ENCODE assay signal across 9 cellular contexts in the genomic region with DNA sequence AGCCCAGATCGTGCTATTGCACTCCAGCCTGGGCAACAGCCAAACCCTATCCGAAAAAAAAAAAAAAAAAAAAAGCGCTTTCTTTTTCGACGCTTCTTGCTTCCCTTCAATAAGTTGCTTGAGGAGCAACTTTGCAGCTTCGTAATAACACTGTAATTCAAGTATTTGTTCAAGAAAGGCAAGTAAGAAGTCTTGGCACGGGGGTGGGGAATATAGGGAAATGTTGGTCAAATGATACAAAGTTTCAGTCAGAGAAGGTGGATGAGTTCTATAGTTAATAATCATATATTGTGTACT. TPM values are rescaled to one million over a fixed set of nuclear protein-coding genes. Genes with fewer than 3 reads are reported as not detected.
A peak's percentile ranks its signal among the peaks of the same experiment; 100 is the strongest.
DNase-seq lines count a peak whose midpoint lies in the region; ATAC-seq and TF ChIP-seq lines count a peak whose summit lies in the region.
"Had no signal": no experiment of that assay in that cellular context is flagged by ENCODE, and none has a peak within 500 bp of the region (broad histone marks: within the 10 kb centered on the region; RNA-seq: fewer than 3 reads in every experiment).

No MANE protein-coding gene starts in this region.

- no peaks in the 10 kb centered on the region for H3K27me3 ChIP-seq in right atrium auricular region
- H3K27me3 ChIP-seq in brain microvascular endothelial cell (replicated peaks), result no peaks in the 10 kb centered on the region
- no peaks in the 10 kb centered on the region for H3K27me3 ChIP-seq in mesendoderm (ENCODE audit: insufficient read depth, low read length, poor library complexity)
- H3K27me3 ChIP-seq in vagina, result no peaks in the 10 kb centered on the region

- H3K9ac ChIP-seq in mesendoderm (ENCODE audit: low read length), result peak overlapping the region; percentile 90

- TF ChIP-seq CTCF in right atrium auricular region (IDR thresholded peaks at IDR 0.05) (no peak), brain microvascular endothelial cell (IDR thresholded peaks at IDR 0.05; ENCODE audit: low read depth, low read length, missing control alignments) (no peak), vagina (IDR thresholded peaks at IDR 0.05) (no peak)

- H3K9me3 ChIP-seq in right atrium auricular region (no peaks in the 10 kb centered on the region), vagina (no peaks in the 10 kb centered on the region)

- DNase-seq in right atrium auricular region (ENCODE audit: low spot score) (no peak), Right ventricle myocardium superior (no peak), brain microvascular endothelial cell (no peak), mesendoderm (no peak), vagina (ENCODE audit: extremely low spot score in 2 of 2) (no peak), KG1 (lab: John Stamatoyannopoulos, UW) (no peak)
- DNase-seq in activated effector memory CD4-positive, alpha-beta T cell treated with anti-CD3 and anti-CD28 coated beads, Interleukin-2, amount 50 U/mL, for 16 hours, result no peak

- H2BK120ac ChIP-seq in mesendoderm (ENCODE audit: low read depth, low read length), result no peak overlapping the region

- H3K4me3 ChIP-seq in right atrium auricular region, result peak overlapping the region; percentile 90 to 92
- peak overlapping the region; percentile 94 for H3K4me3 ChIP-seq in brain microvascular endothelial cell (ENCODE audit: low read depth, low read length)
- H3K4me3 ChIP-seq in mesendoderm (ENCODE audit: low read length), result peak overlapping the region; percentile 79
- H3K4me3 ChIP-seq in vagina, result peak overlapping the region; percentile 53 to 73

- in situ Hi-C loops in brain microvascular endothelial cell (cut with HindIII; ENCODE audit: low pct_ligation_motif_present, low sequenced_read_pairs), result no loop called here

- TF ChIP-seq POLR2A in vagina (IDR thresholded peaks at IDR 0.05), result no peak

- H3K56ac ChIP-seq in mesendoderm (ENCODE audit: low read length), result peak overlapping the region; percentile 91

- peaks cover 0 to 33% of the 10 kb centered on the region in 2 donors for H3K4me1 ChIP-seq in right atrium auricular region
- no peaks in the 10 kb centered on the region for H3K4me1 ChIP-seq in mesendoderm (ENCODE audit: control insufficient read depth, low read depth, low read length)
- peaks cover 38% of the 10 kb centered on the region for H3K4me1 ChIP-seq in vagina

- WGBS in mesendoderm (ENCODE audit: extremely low coverage, insufficient coverage, low lambda C conversion rate), result no CpG with 5 or more reads among the region's 7 CpGs

- H3K79me1 ChIP-seq in mesendoderm (ENCODE audit: low read length), result peaks cover 2% of the 10 kb centered on the region

- peak overlapping the region; percentile 75 to 81 for H3K27ac ChIP-seq in right atrium auricular region
- peak overlapping the region; percentile 78 for H3K27ac ChIP-seq in brain microvascular endothelial cell
- no peak overlapping the region for H3K27ac ChIP-seq in mesendoderm (ENCODE audit: low read depth, low read length)
- peak overlapping the region; percentile 77 for H3K27ac ChIP-seq in vagina

- ATAC-seq in Right ventricle myocardium superior (ENCODE audit: poor library complexity) (no peak), HG03045 (IDR thresholded peaks at IDR 0.05; ENCODE audit: unreplicated experiment) (no peak)

- H3K36me3 ChIP-seq in right atrium auricular region, result no peaks in the 10 kb centered on the region
- peaks cover 4% of the 10 kb centered on the region for H3K36me3 ChIP-seq in brain microvascular endothelial cell (replicated peaks)
- no peaks in the 10 kb centered on the region for H3K36me3 ChIP-seq in mesendoderm (ENCODE audit: control insufficient read depth, insufficient read depth, low read length)
- no peaks in the 10 kb centered on the region for H3K36me3 ChIP-seq in vagina

- no peak overlapping the region for H3K23ac ChIP-seq in mesendoderm (ENCODE audit: low read length)

- no peak overlapping the region for H3K4ac ChIP-seq in mesendoderm (ENCODE audit: low read depth, low read length)

- H2AK5ac ChIP-seq in mesendoderm (ENCODE audit: low read length), result no peak overlapping the region

- no peak overlapping the region for H2BK15ac ChIP-seq in mesendoderm (replicated peaks; ENCODE audit: low read depth)

- peaks cover 30% of the 10 kb centered on the region for H3K79me2 ChIP-seq in mesendoderm (ENCODE audit: control insufficient read depth, insufficient read depth, low read length)

- H4K8ac ChIP-seq in mesendoderm (ENCODE audit: low read depth, low read length), result no peak overlapping the region

- H3K18ac ChIP-seq in mesendoderm (ENCODE audit: low read length), result no peak overlapping the region

- intact Hi-C loops in Right ventricle myocardium superior (cut with DNase I), result no loop called here
- intact Hi-C loops in vagina (cut with DNase I), result loop anchor here (10.0 kb wide), 1 partner anchor 108 kb away; a partner anchor contains a TSS

- no peak overlapping the region for H4K5ac ChIP-seq in mesendoderm (ENCODE audit: low read length)

- no peak overlapping the region for H2BK5ac ChIP-seq in mesendoderm (ENCODE audit: low read length)

- H3K4me2 ChIP-seq in mesendoderm (ENCODE audit: low read length), result peak overlapping the region; percentile 94

RNA-seq across cellular contexts. Expression of a gene that starts 0.9 kb away (rescaled TPM):
- 10 to 100 TPM; 19.8 to 27.6 TPM for total RNA-seq in right atrium auricular region
- total RNA-seq in Right ventricle myocardium superior, result 56.8 TPM
- polyA plus RNA-seq in mesendoderm (2013, experiment 1 of 2), result 107 TPM
- polyA plus RNA-seq in mesendoderm (2013, experiment 2 of 2), result 106 TPM
- total RNA-seq in vagina, result 23.1 TPM

RNA-seq across cellular contexts. Expression of a gene that starts 29.4 kb away (rescaled TPM):
- total RNA-seq in right atrium auricular region, result 100 to 1,000 TPM; 114 to 120 TPM
- 127 TPM for total RNA-seq in Right ventricle myocardium superior
- polyA plus RNA-seq in mesendoderm (2013, experiment 1 of 2), result 12.9 TPM
- 12.9 TPM for polyA plus RNA-seq in mesendoderm (2013, experiment 2 of 2)
- 30.7 TPM for total RNA-seq in vagina

RNA-seq across cellular contexts. Expression of a gene that starts 39.2 kb away (rescaled TPM):
- total RNA-seq in right atrium auricular region (1 to 10 TPM; 4.7 to 9.6 TPM), Right ventricle myocardium superior (28.9 TPM), vagina (1.5 TPM)
- polyA plus RNA-seq in mesendoderm (2013, experiment 1 of 2), result 0.38 TPM
- polyA plus RNA-seq in mesendoderm (2013, experiment 2 of 2), result 0.35 TPM
- total RNA-seq: T-helper 2 cell treated with Interferon-gamma antibody and Interleukin-4, amounts not matched to agents 100 ng/mL and 5 ng/mL, for 36 hours had no signal

RNA-seq across cellular contexts. Expression of a gene that starts 56.6 kb away (rescaled TPM):
- total RNA-seq in right atrium auricular region (1 to 10 TPM; 2.4 to 3.5 TPM), Right ventricle myocardium superior (2.4 TPM), vagina (4.9 TPM)
- 8.0 TPM for polyA plus RNA-seq in mesendoderm (2013, experiment 1 of 2)
- 8.2 TPM for polyA plus RNA-seq in mesendoderm (2013, experiment 2 of 2)
